In the genomic region with DNA sequence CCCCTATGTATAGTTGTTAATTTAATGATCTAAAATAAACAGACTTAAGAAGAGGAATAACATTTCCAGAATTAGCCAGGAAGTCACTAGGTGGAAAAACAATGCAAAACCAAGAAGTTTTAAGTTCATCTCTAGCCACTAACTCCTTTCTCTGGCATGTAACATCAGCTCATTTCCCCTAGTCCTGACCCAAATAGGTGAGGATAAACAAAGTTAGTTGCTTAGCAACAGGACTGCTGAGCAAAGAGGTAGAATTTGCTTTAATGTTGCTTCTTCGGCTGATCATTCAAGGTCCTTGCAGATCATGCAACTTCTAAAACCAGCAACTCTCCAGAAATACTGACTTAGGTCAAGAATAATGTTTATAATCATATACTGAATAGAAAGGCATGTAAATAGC, we compare ENCODE assay signal across 16 cellular contexts.
DNase-seq lines count a peak whose midpoint lies in the region; ATAC-seq, FAIRE-seq and TF ChIP-seq lines count a peak whose summit lies in the region.
"Had no signal": no experiment of that assay in that cellular context is flagged by ENCODE, and none has a peak within 500 bp of the region (broad histone marks: within the 10 kb centered on the region; RNA-seq: fewer than 3 reads in every experiment).

No MANE protein-coding gene starts in this region.

- H3K23ac ChIP-seq in H1 (ENCODE audit: insufficient read length) = no peak overlapping the region

- H3K27ac ChIP-seq in H1 (ENCODE audit: low read depth, low read length) (no peak overlapping the region), upper lobe of right lung (no peak overlapping the region)
- H3K27ac ChIP-seq in naive thymus-derived CD4-positive, alpha-beta T cell (ENCODE audit: low read depth, low read length) = no peak overlapping the region
- H3K27ac ChIP-seq: GM23248, SJSA1 had no signal

- H2AFZ ChIP-seq in H1 (ENCODE audit: low read length) = no peak overlapping the region
- H2AFZ ChIP-seq: GM23248 had no signal

- no peaks in the 10 kb centered on the region for H3K79me2 ChIP-seq in H1 (ENCODE audit: control insufficient read depth in 1 of 2, insufficient read depth in 2 of 2, low read length in 2 of 2)

- no peak for TF ChIP-seq RAD21 in H1 (IDR thresholded peaks at IDR 0.05 in 1 of 2, conservative IDR thresholded peaks at IDR 0.05 in 1 of 2; ENCODE audit: low read depth in 2 of 2, low read length in 2 of 2)

- H3K36me3 ChIP-seq in H7 (replicated peaks; ENCODE audit: control insufficient read depth, insufficient read depth, low read length) = no peaks in the 10 kb centered on the region
- no peaks in the 10 kb centered on the region for H3K36me3 ChIP-seq in H1 (ENCODE audit: control insufficient read depth in 2 of 4, insufficient read depth in 4 of 4, low read length in 3 of 4)
- H3K36me3 ChIP-seq in naive thymus-derived CD4-positive, alpha-beta T cell (ENCODE audit: control insufficient read depth in 2 of 3, insufficient read depth in 3 of 3, low read length in 3 of 3) = no peaks in the 10 kb centered on the region
- H3K36me3 ChIP-seq in upper lobe of right lung = no peaks in the 10 kb centered on the region
- H3K36me3 ChIP-seq: SJSA1 had no signal

- no peak overlapping the region for H2BK120ac ChIP-seq in H1 (replicated peaks; ENCODE audit: low read depth, low read length)

- intact Hi-C loops in naive thymus-derived CD4-positive, alpha-beta T cell (cut with micrococcal nuclease) = no loop called here
- intact Hi-C loops in upper lobe of right lung (cut with DNase I) = no loop called here

- no peak for TF ChIP-seq EP300 in H1 (IDR thresholded peaks at IDR 0.05; ENCODE audit: borderline replicate concordance in 1 of 2, low read depth in 2 of 2, low read length in 2 of 2)

- H3K9ac ChIP-seq in H1 (replicated peaks in 1 of 4; ENCODE audit: extremely low read depth in 1 of 4, low read depth in 3 of 4, low read length in 3 of 4) = no peak overlapping the region
- H3K9ac ChIP-seq: GM23248 had no signal

- POLR2A ChIA-PET in H1 (lab: Charles Lee; ENCODE audit: partially characterized antibody) = interaction anchor here (0.8 to 1.5 kb wide), 3 partner anchors 11 to 30 kb away, joined by 3 read pairs; no protein-coding TSS in a partner anchor
- POLR2A ChIA-PET in naive thymus-derived CD4-positive, alpha-beta T cell (lab: Charles Lee) = no interaction called here

- H3K9me3 Mint-ChIP-seq in naive thymus-derived CD4-positive, alpha-beta T cell = peaks cover 0 to 8% (median 0%) of the 10 kb centered on the region in 11 donors
- H3K9me3 Mint-ChIP-seq: IgD-negative memory B cell had no signal

- peak; percentile 52 for FAIRE-seq in H1 (lab: Jason Lieb, UNC)

- no peaks in the 10 kb centered on the region for H4K20me1 ChIP-seq in H1 (replicated peaks in 1 of 2; ENCODE audit: control insufficient read depth in 1 of 2, insufficient read depth in 2 of 2, low read length in 2 of 2)

- no peak overlapping the region for H3K14ac ChIP-seq in H1 (ENCODE audit: insufficient read length)

- CTCF ChIA-PET in H1 (lab: Charles Lee; ENCODE audit: partially characterized antibody) = no interaction called here
- CTCF ChIA-PET in naive thymus-derived CD4-positive, alpha-beta T cell (lab: Charles Lee) = no interaction called here

- WGBS in H1 (ENCODE audit: extremely low coverage in 1 of 2, insufficient coverage in 1 of 2, insufficient read length in 1 of 2, insufficient replicate concordance in 2 of 2, low coverage in 1 of 2, low lambda C conversion rate in 2 of 2, missing lambda C conversion rate in 1 of 2), 2 experiments = 83% methylated on average over 1 of the region's 1 CpG; no CpG with 5 or more reads in 1 of the 2 experiments

- H3K27me3 Mint-ChIP-seq in naive thymus-derived CD4-positive, alpha-beta T cell = no peaks in the 10 kb centered on the region

- no peak overlapping the region for H3K56ac ChIP-seq in H1 (replicated peaks; ENCODE audit: insufficient read length, low read depth, low read length)

- H3K4me3 ChIP-seq in H7 (ENCODE audit: insufficient read depth, low read depth, low read length) (no peak overlapping the region), H1 (ENCODE audit: extremely low read depth in 1 of 4, insufficient read depth in 2 of 4, low read depth in 3 of 4, low read length in 4 of 4) (no peak overlapping the region), upper lobe of right lung (no peak overlapping the region)
- H3K4me3 ChIP-seq in naive thymus-derived CD4-positive, alpha-beta T cell (ENCODE audit: low read length) = no peak overlapping the region
- H3K4me3 ChIP-seq: GM23248, SJSA1 had no signal

- no peak overlapping the region for H4K8ac ChIP-seq in H1 (ENCODE audit: extremely low read depth, insufficient read depth, low read length)

- H3K27me3 ChIP-seq in H7 (ENCODE audit: control insufficient read depth, insufficient read depth, low read length) (no peaks in the 10 kb centered on the region), H1 (replicated peaks in 1 of 4; ENCODE audit: control insufficient read depth in 3 of 4, extremely low read depth in 1 of 4, insufficient read depth in 3 of 4, low read length in 3 of 4) (no peaks in the 10 kb centered on the region), upper lobe of right lung (no peaks in the 10 kb centered on the region)
- no peaks in the 10 kb centered on the region for H3K27me3 ChIP-seq in naive thymus-derived CD4-positive, alpha-beta T cell (ENCODE audit: control insufficient read depth in 2 of 2, insufficient read depth in 2 of 2, low read length in 2 of 2)
- H3K27me3 ChIP-seq: SJSA1 had no signal

- H3K4me1 ChIP-seq in H1 (replicated peaks in 1 of 4; ENCODE audit: control insufficient read depth in 3 of 4, insufficient read depth in 4 of 4, low read length in 3 of 4) (no peaks in the 10 kb centered on the region), upper lobe of right lung (no peaks in the 10 kb centered on the region)
- H3K4me1 ChIP-seq in naive thymus-derived CD4-positive, alpha-beta T cell (ENCODE audit: control insufficient read depth in 2 of 2, insufficient read depth in 2 of 2, low read length in 2 of 2) = no peaks in the 10 kb centered on the region

- TF ChIP-seq CTCF in H1 (IDR thresholded peaks at IDR 0.05; ENCODE audit: control extremely low read depth in 1 of 3, insufficient read depth in 1 of 3, low read depth in 1 of 3, low read length in 3 of 3) = no peak
- no peak for TF ChIP-seq CTCF in upper lobe of right lung (IDR thresholded peaks at IDR 0.05)

- no peak for TF ChIP-seq POLR2A in H1 (IDR thresholded peaks at IDR 0.05; ENCODE audit: control extremely low read depth in 1 of 2, low read depth in 2 of 2, low read length in 2 of 2)

- no peak overlapping the region for H2BK15ac ChIP-seq in H1 (ENCODE audit: low read length)

- no peak overlapping the region for H3K4me3 Mint-ChIP-seq in naive thymus-derived CD4-positive, alpha-beta T cell
- H3K4me3 Mint-ChIP-seq: CD14-positive monocyte, IgD-negative memory B cell had no signal

- no peak overlapping the region for H2BK5ac ChIP-seq in H1 (ENCODE audit: low read depth, low read length)

- H2AK5ac ChIP-seq in H1 (ENCODE audit: low read depth, low read length) = no peak overlapping the region

- no peak overlapping the region for H3K4me2 ChIP-seq in H1 (ENCODE audit: insufficient read depth in 1 of 2, low read depth in 2 of 2, low read length in 2 of 2)

- no peak overlapping the region for H3K4ac ChIP-seq in H1 (replicated peaks; ENCODE audit: insufficient read length, low read depth, low read length)

- H3K79me1 ChIP-seq in H1 (ENCODE audit: low read depth, low read length) = no peaks in the 10 kb centered on the region

- no peak overlapping the region for H4K91ac ChIP-seq in H1 (replicated peaks; ENCODE audit: insufficient read length, low read length)

- H3K4me1 Mint-ChIP-seq in naive thymus-derived CD4-positive, alpha-beta T cell = no peaks in the 10 kb centered on the region

- DNase-seq in COR-L47 (lab: John Stamatoyannopoulos, UW) = peak; percentile 7
- peak; percentile 2 for DNase-seq in H7
- no peak for DNase-seq in H1 (ENCODE audit: low read depth in 1 of 2, low spot score in 2 of 2)
- peak; percentile 23 for DNase-seq in iPS-NIHi11 (ENCODE audit: low spot score)
- DNase-seq in activated T-cell treated with anti-CD3 and anti-CD28 coated beads, Interleukin-2, amount 50 U/mL, for 1 hour = no peak
- DNase-seq in NCI-H2196 treated with DMSO at 0.1 percent for 48 hours (lab: John Stamatoyannopoulos, UW; ENCODE audit: unreplicated experiment) = no peak
- DNase-seq in naive thymus-derived CD4-positive, alpha-beta T cell = no peak
- no peak for DNase-seq in upper lobe of right lung
- DNase-seq: GM23248, NCI-H1105, NCI-H1694, NCI-H2107, NCI-H774 had no signal

- H3K9me3 ChIP-seq in H1 (ENCODE audit: insufficient read depth in 2 of 2, low read depth in 1 of 2, low read length in 1 of 2) = no peaks in the 10 kb centered on the region
- no peaks in the 10 kb centered on the region for H3K9me3 ChIP-seq in naive thymus-derived CD4-positive, alpha-beta T cell (ENCODE audit: control insufficient read depth in 2 of 3, low read length in 3 of 3)
- no peaks in the 10 kb centered on the region for H3K9me3 ChIP-seq in upper lobe of right lung
- H3K9me3 ChIP-seq: SJSA1 had no signal

- no peak overlapping the region for H4K5ac ChIP-seq in H1 (ENCODE audit: insufficient read length, low read depth, low read length)

- no peaks in the 10 kb centered on the region for H3K36me3 Mint-ChIP-seq in naive thymus-derived CD4-positive, alpha-beta T cell
- H3K36me3 Mint-ChIP-seq: CD14-positive monocyte, IgD-negative memory B cell had no signal

- no peak for ATAC-seq in naive thymus-derived CD4-positive, alpha-beta T cell
- no peak for ATAC-seq in upper lobe of right lung

- H3K23me2 ChIP-seq in H1 (ENCODE audit: low read depth, low read length) = no peaks in the 10 kb centered on the region

- no peak overlapping the region for H3K27ac Mint-ChIP-seq in naive thymus-derived CD4-positive, alpha-beta T cell
- H3K27ac Mint-ChIP-seq: CD14-positive monocyte, IgD-negative memory B cell had no signal

- no peak overlapping the region for H2BK20ac ChIP-seq in H1 (ENCODE audit: low read length)

- H3K18ac ChIP-seq in H1 (ENCODE audit: extremely low read depth, low read length) = no peak overlapping the region

- H2BK12ac ChIP-seq in H1 (ENCODE audit: low read depth, low read length) = no peak overlapping the region

TF ChIP-seq in H1, 55 proteins besides CTCF, POLR2A, EP300 and RAD21 (continues in another document):
- TF ChIP-seq YY1 (IDR thresholded peaks at IDR 0.05; ENCODE audit: low read depth, low read length) (no peak), HDAC6 (IDR thresholded peaks at IDR 0.05; ENCODE audit: low read depth, low read length) (no peak), JUND (IDR thresholded peaks at IDR 0.05; ENCODE audit: low read length) (no peak), RNF2 (IDR thresholded peaks at IDR 0.05; ENCODE audit: borderline replicate concordance, low read depth, low read length, missing control alignments, poor library complexity, severe bottlenecking) (no peak), RBBP5 (IDR thresholded peaks at IDR 0.05; ENCODE audit: borderline replicate concordance, low read depth, low read length) (no peak), SRF (IDR thresholded peaks at IDR 0.05; ENCODE audit: low read depth, low read length) (no peak)
- TF ChIP-seq, protein P1, sequence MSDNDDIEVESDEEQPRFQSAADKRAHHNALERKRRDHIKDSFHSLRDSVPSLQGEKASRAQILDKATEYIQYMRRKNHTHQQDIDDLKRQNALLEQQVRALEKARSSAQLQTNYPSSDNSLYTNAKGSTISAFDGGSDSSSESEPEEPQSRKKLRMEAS (IDR thresholded peaks at IDR 0.05) = no peak

Comparison
In these comparisons a context has a peak if more than half of its experiments do, and no peak if none do; other contexts are left out.
1. DNase-seq: peak in COR-L47 (single experiment), H7 (single experiment) and iPS-NIHi11 (single experiment); none in H1 (0 of 2), activated T-cell treated with anti-CD3 and anti-CD28 coated beads, Interleukin-2, amount 50 U/mL, for 1 hour (single experiment), NCI-H2196 treated with DMSO at 0.1 percent for 48 hours (single experiment), naive thymus-derived CD4-positive, alpha-beta T cell (0 of 9) and upper lobe of right lung (single experiment).